Comparison of ENCODE assay signal across 8 cellular contexts in genomic region chr16:88977028-88977844, GRCh38. TPM values are rescaled to one million over a fixed set of nuclear protein-coding genes. Genes with fewer than 3 reads are reported as not detected.
DNase-seq lines count a peak whose midpoint lies in the region; ATAC-seq, FAIRE-seq and TF ChIP-seq lines count a peak whose summit lies in the region.

CBFA2T3 (minus strand) TSS chr16:88977207; CDS start chr16:88976807, 400 bp downstream.

- no peaks in the 10 kb centered on the region for H4K20me1 ChIP-seq in OCI-LY7 (ENCODE audit: insufficient read depth, low read length)

- FAIRE-seq in GM12892 (lab: Jason Lieb, UNC): peak; percentile 93

- ATAC-seq in heart left ventricle (peak; percentile 55 to 94 (median 90)), sciatic nerve (peak; percentile 86)

- H3K27me3 ChIP-seq in heart left ventricle: peaks cover 0 to 45% (median 7%) of the 10 kb centered on the region in 9 donors

- intact Hi-C loops in OCI-LY7 (cut with micrococcal nuclease; ENCODE audit: unreplicated experiment) (loop anchor here (1.0 kb wide), 1 partner anchor 9 kb away; no protein-coding TSS in a partner anchor), heart left ventricle (cut with DNase I) (loop anchor here in 1 of 10 donors (2.0 kb wide), 1 partner anchor 66 kb away; no protein-coding TSS in a partner anchor), sciatic nerve (cut with DNase I) (no loop called here)

- peaks cover 89% of the 10 kb centered on the region for H3K4me1 ChIP-seq in OCI-LY7 (ENCODE audit: insufficient read depth, low read length, poor library complexity, severe bottlenecking)
- H3K4me1 ChIP-seq in heart left ventricle: peaks cover 0 to 39% (median 13%) of the 10 kb centered on the region in 12 donors

- 43 to 48% (median 47%) methylated on average over 12 to 31 of the region's 31 CpGs for WGBS in heart left ventricle, 4 donors

- no peaks in the 10 kb centered on the region for H3K9me2 ChIP-seq in OCI-LY7 (ENCODE audit: insufficient read depth, low read length)

- no TSS peak for BruUV-seq in OCI-LY7 (replicated peaks; lab: Mats Ljungman, UMichigan)

- peak within 1 kb of the TSS; percentile 75 for H3K4me2 ChIP-seq in OCI-LY7 (ENCODE audit: low read length)

- H3K9me3 ChIP-seq in OCI-LY7 (ENCODE audit: low read length) (no peaks in the 10 kb centered on the region), heart left ventricle (no peaks in the 10 kb centered on the region)

- TF ChIP-seq POLR2A in GM12892 (IDR thresholded peaks at IDR 0.05; ENCODE audit: low read depth, low read length) (peak; percentile 58), heart left ventricle (IDR thresholded peaks at IDR 0.05) (peak in 1 of 2 donors; percentile 20)

- H3K4me3 ChIP-seq in OCI-LY7 (ENCODE audit: low read depth, low read length, poor library complexity, severe bottlenecking) (peak within 1 kb of the TSS; percentile 60), heart left ventricle (peak within 1 kb of the TSS in 10 of 12 donors; percentile 2 to 55 (median 29))

- peak within 1 kb of the TSS; percentile 91 for H3K27ac ChIP-seq in OCI-LY7 (ENCODE audit: low read depth, low read length, poor library complexity, severe bottlenecking)
- peak within 1 kb of the TSS in 3 of 12 donors; percentile 24 to 38 (median 32) for H3K27ac ChIP-seq in heart left ventricle

- no peak within 1 kb of the TSS for H2AFZ ChIP-seq in OCI-LY7 (ENCODE audit: low read length)

- H3K79me2 ChIP-seq in OCI-LY7 (ENCODE audit: insufficient read depth, low read depth, low read length): no peaks in the 10 kb centered on the region

- POLR2A ChIA-PET in OCI-LY7 (lab: Charles Lee): interaction anchor here (0.8 to 4.1 kb wide), 4 partner anchors 9 to 121 kb away, joined by 3 to 22 read pairs (median 10); no protein-coding TSS in a partner anchor

- H3K36me3 ChIP-seq in OCI-LY7 (ENCODE audit: insufficient read depth, low read length): no peaks in the 10 kb centered on the region
- no peaks in the 10 kb centered on the region for H3K36me3 ChIP-seq in heart left ventricle

- DNase-seq in GM12892 (ENCODE audit: insufficient read length) (no peak), OCI-LY7 (ENCODE audit: low spot score) (peak; percentile 79), heart left ventricle (peak; percentile 83 to 91 (median 85)), sciatic nerve (ENCODE audit: low spot score) (peak; percentile 79), NCI-H1092 (lab: John Stamatoyannopoulos, UW) (no peak), NCI-H526 (lab: John Stamatoyannopoulos, UW) (no peak)
- DNase-seq in activated T-cell treated with anti-CD3 and anti-CD28 coated beads, Interleukin-2, amount 50 U/mL, for 48 hours: no peak
- DNase-seq in activated CD4-positive, CD25-positive, alpha-beta regulatory T cell (lab: John Stamatoyannopoulos, UW): no peak

- no peak for TF ChIP-seq CTCF in OCI-LY7 (conservative IDR thresholded peaks at IDR 0.05; ENCODE audit: low read length)
- TF ChIP-seq CTCF in heart left ventricle (IDR thresholded peaks at IDR 0.05): no peak

- CTCF ChIA-PET in OCI-LY7 (lab: Charles Lee; ENCODE audit: unreplicated experiment): no interaction called here

RNA-seq across cellular contexts. Expression of gene CBFA2T3, which starts in this region (rescaled TPM):
- 5.5 TPM for polyA plus RNA-seq in GM12892 (2012; ENCODE audit: missing spikeins)
- 1.1 and 2.2 TPM in 2 replicates for total RNA-seq in OCI-LY7 (2014; rRNA removed; shearing (Covaris generic))
- total RNA-seq in OCI-LY7 (2022) (30.8 and 48.0 TPM in 2 replicates), heart left ventricle (10 to 100 TPM in 2 of 9 donors, 1 to 10 TPM in 7; 5.0 to 12.0 (median 5.8) TPM), sciatic nerve (8.2 TPM)
- 10 to 100 TPM in 1 of 2 donors, 1 to 10 TPM in 1; 5.5 to 11.1 TPM for polyA plus RNA-seq in heart left ventricle

Comparison
In these comparisons a context has a peak if more than half of its experiments do, and no peak if none do; other contexts are left out.
1. DNase-seq: peak in OCI-LY7 (single experiment), heart left ventricle (5 of 5) and sciatic nerve (single experiment); none in GM12892 (single experiment), activated T-cell treated with anti-CD3 and anti-CD28 coated beads, Interleukin-2, amount 50 U/mL, for 48 hours (0 of 2), activated CD4-positive, CD25-positive, alpha-beta regulatory T cell (0 of 4), NCI-H1092 (single experiment) and NCI-H526 (0 of 2).